Comparison of ENCODE assay signal across 18 cellular contexts in the genomic region with DNA sequence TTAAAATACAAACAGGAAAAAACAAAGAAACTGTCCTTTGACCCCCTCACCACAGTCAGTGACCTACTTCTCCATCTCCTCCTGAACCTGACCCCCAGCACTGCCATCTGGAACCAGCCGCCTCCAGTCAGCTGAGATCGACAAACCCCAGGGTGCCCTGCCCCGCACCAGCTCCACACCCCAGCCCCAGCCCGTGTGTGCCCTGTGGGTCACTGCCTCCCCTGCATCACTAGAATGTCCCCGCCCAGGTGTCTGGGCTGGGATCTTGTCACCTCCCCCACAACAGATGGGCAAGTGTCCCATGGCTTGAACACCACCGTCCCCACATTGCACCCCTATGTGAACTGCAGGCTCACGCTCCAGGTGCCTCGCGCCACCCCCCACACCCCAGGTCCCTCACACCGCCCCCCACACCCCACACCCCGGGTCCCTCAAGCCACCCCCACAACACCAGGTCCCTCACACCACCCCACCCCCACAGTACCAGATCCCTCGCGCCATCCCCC.
"Had no signal": no experiment of that assay in that cellular context is flagged by ENCODE, and none has a peak within 500 bp of the region (broad histone marks: within the 10 kb centered on the region; RNA-seq: fewer than 3 reads in every experiment).

No MANE protein-coding gene starts in this region.

- H3K27me3 Mint-ChIP-seq: activated B cell treated with CpG ODN at 0.5 μM for 24 hours; activated T-helper 17 cell treated with anti-CD3 and anti-CD28 coated beads, Interleukin-2, amount 50 U/mL, for 72 hours had no signal

- FAIRE-seq: TTC549 had no signal

- H3K27ac Mint-ChIP-seq: activated B cell treated with CpG ODN at 0.5 μM for 24 hours; activated T-helper 17 cell treated with anti-CD3 and anti-CD28 coated beads, Interleukin-2, amount 50 U/mL, for 72 hours; nephron had no signal

- DNase-seq: activated B cell treated with CpG ODN at 0.5 μM for 24 hours; activated CD4-positive, alpha-beta T cell treated with anti-CD3 and anti-CD28 coated beads for 48 hours; activated CD8-positive, alpha-beta memory T cell treated with anti-CD3 and anti-CD28 coated beads for 24 hours; activated naive CD4-positive, alpha-beta T cell treated with anti-CD3 and anti-CD28 coated beads, Interleukin-2, amount 50 U/mL, for 16 hours; amniotic stem cell; body of pancreas; central memory CD4-positive, alpha-beta T cell; cortex of kidney; effector CD4-positive, alpha-beta T cell; esophagus squamous epithelium; nucleus accumbens; right cardiac atrium; tibial artery; uterus had no signal

- H3K4me3 Mint-ChIP-seq: activated B cell treated with CpG ODN at 0.5 μM for 24 hours; activated T-helper 17 cell treated with anti-CD3 and anti-CD28 coated beads, Interleukin-2, amount 50 U/mL, for 72 hours; nephron had no signal

- H3K9me3 Mint-ChIP-seq: activated B cell treated with CpG ODN at 0.5 μM for 24 hours; activated T-helper 17 cell treated with anti-CD3 and anti-CD28 coated beads, Interleukin-2, amount 50 U/mL, for 72 hours; nephron had no signal

- ATAC-seq: activated T-helper 17 cell treated with anti-CD3 and anti-CD28 coated beads, Interleukin-2, amount 50 U/mL, for 72 hours; body of pancreas; right cardiac atrium; SK-N-SH treated with all-trans-retinoic acid at 6 μM for 48 hours had no signal
